Comparison of ENCODE assay signal across 3 cellular contexts in the genomic region with DNA sequence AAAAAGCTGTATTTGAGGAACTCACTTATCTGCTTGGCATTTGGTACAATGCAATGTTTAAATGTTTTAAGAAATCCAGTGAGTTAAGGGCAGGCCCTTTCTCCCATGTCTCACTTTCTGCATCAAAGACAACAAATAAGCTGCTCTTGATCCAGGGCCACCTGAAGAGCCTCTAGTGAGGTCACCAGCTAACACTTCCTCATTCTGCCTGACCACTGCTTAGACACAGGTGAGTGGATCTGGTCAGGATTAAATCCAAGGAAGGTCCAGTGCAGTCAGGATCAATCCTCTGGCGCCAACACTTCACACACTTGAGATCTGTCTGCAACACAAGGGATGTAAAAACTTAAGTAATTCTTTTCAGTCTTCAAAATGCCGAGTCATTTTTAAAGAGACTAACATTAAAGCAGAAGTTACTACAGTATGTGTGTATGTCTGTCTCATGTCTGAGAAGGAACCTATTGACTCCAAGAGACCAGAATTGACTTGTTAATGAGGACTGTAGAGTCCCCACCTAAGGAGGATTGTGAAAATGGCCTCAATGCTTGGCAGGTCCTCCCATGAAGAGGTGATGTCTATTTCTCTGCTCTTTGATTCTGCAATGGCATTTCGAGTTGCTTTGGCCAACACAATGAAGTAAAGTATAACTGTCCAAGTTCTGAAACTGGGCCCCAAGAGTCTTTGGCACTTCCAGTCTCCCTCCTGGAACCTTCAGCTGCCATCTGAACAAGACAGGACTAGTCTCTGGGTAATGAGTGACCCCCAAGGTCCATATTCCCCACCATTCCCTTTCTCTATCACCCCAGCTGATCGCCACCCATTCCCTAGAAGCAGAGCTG.
TF ChIP-seq lines count a peak whose summit lies in the region.

No MANE protein-coding gene starts in this region.

TF ChIP-seq in SK-N-SH, 30 proteins besides CTCF, POLR2A, EP300 and RAD21:
- TF ChIP-seq RXRA (IDR thresholded peaks at IDR 0.05; ENCODE audit: borderline replicate concordance, low read depth) (no peak), YY1 (IDR thresholded peaks at IDR 0.05; ENCODE audit: low read depth) (no peak), POLR2AphosphoS5 (IDR thresholded peaks at IDR 0.05; ENCODE audit: low read depth, low read length) (no peak), NRF1 (IDR thresholded peaks at IDR 0.05; ENCODE audit: low read depth, low read length) (no peak)
- TF ChIP-seq, protein P1, sequence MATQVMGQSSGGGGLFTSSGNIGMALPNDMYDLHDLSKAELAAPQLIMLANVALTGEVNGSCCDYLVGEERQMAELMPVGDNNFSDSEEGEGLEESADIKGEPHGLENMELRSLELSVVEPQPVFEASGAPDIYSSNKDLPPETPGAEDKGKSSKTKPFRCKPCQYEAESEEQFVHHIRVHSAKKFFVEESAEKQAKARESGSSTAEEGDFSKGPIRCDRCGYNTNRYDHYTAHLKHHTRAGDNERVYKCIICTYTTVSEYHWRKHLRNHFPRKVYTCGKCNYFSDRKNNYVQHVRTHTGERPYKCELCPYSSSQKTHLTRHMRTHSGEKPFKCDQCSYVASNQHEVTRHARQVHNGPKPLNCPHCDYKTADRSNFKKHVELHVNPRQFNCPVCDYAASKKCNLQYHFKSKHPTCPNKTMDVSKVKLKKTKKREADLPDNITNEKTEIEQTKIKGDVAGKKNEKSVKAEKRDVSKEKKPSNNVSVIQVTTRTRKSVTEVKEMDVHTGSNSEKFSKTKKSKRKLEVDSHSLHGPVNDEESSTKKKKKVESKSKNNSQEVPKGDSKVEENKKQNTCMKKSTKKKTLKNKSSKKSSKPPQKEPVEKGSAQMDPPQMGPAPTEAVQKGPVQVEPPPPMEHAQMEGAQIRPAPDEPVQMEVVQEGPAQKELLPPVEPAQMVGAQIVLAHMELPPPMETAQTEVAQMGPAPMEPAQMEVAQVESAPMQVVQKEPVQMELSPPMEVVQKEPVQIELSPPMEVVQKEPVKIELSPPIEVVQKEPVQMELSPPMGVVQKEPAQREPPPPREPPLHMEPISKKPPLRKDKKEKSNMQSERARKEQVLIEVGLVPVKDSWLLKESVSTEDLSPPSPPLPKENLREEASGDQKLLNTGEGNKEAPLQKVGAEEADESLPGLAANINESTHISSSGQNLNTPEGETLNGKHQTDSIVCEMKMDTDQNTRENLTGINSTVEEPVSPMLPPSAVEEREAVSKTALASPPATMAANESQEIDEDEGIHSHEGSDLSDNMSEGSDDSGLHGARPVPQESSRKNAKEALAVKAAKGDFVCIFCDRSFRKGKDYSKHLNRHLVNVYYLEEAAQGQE (IDR thresholded peaks at IDR 0.05; ENCODE audit: low read depth, low read length), result peak; percentile 69

TF ChIP-seq in SK-N-SH treated with all-trans-retinoic acid at 6 μM for 48 hours, 23 proteins besides CTCF, POLR2A, EP300 and RAD21:
- no peak for TF ChIP-seq ZFP30 (CRISPR knock-in tag; IDR thresholded peaks at IDR 0.05)
- no peak for TF ChIP-seq ZFP3 (CRISPR knock-in tag; IDR thresholded peaks at IDR 0.05)
- TF ChIP-seq, protein P2, sequence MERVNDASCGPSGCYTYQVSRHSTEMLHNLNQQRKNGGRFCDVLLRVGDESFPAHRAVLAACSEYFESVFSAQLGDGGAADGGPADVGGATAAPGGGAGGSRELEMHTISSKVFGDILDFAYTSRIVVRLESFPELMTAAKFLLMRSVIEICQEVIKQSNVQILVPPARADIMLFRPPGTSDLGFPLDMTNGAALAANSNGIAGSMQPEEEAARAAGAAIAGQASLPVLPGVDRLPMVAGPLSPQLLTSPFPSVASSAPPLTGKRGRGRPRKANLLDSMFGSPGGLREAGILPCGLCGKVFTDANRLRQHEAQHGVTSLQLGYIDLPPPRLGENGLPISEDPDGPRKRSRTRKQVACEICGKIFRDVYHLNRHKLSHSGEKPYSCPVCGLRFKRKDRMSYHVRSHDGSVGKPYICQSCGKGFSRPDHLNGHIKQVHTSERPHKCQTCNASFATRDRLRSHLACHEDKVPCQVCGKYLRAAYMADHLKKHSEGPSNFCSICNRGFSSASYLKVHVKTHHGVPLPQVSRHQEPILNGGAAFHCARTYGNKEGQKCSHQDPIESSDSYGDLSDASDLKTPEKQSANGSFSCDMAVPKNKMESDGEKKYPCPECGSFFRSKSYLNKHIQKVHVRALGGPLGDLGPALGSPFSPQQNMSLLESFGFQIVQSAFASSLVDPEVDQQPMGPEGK (CRISPR knock-in tag; IDR thresholded peaks at IDR 0.05; ENCODE audit: borderline replicate concordance), result no peak
- TF ChIP-seq RARB (CRISPR knock-in tag; IDR thresholded peaks at IDR 0.05), result no peak
- TF ChIP-seq OSR1 (CRISPR knock-in tag; IDR thresholded peaks at IDR 0.05), result no peak
- TF ChIP-seq, protein P3, sequence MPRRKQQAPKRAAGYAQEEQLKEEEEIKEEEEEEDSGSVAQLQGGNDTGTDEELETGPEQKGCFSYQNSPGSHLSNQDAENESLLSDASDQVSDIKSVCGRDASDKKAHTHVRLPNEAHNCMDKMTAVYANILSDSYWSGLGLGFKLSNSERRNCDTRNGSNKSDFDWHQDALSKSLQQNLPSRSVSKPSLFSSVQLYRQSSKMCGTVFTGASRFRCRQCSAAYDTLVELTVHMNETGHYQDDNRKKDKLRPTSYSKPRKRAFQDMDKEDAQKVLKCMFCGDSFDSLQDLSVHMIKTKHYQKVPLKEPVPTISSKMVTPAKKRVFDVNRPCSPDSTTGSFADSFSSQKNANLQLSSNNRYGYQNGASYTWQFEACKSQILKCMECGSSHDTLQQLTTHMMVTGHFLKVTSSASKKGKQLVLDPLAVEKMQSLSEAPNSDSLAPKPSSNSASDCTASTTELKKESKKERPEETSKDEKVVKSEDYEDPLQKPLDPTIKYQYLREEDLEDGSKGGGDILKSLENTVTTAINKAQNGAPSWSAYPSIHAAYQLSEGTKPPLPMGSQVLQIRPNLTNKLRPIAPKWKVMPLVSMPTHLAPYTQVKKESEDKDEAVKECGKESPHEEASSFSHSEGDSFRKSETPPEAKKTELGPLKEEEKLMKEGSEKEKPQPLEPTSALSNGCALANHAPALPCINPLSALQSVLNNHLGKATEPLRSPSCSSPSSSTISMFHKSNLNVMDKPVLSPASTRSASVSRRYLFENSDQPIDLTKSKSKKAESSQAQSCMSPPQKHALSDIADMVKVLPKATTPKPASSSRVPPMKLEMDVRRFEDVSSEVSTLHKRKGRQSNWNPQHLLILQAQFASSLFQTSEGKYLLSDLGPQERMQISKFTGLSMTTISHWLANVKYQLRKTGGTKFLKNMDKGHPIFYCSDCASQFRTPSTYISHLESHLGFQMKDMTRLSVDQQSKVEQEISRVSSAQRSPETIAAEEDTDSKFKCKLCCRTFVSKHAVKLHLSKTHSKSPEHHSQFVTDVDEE (CRISPR knock-in tag; IDR thresholded peaks at IDR 0.05), result no peak
- TF ChIP-seq, protein P4, sequence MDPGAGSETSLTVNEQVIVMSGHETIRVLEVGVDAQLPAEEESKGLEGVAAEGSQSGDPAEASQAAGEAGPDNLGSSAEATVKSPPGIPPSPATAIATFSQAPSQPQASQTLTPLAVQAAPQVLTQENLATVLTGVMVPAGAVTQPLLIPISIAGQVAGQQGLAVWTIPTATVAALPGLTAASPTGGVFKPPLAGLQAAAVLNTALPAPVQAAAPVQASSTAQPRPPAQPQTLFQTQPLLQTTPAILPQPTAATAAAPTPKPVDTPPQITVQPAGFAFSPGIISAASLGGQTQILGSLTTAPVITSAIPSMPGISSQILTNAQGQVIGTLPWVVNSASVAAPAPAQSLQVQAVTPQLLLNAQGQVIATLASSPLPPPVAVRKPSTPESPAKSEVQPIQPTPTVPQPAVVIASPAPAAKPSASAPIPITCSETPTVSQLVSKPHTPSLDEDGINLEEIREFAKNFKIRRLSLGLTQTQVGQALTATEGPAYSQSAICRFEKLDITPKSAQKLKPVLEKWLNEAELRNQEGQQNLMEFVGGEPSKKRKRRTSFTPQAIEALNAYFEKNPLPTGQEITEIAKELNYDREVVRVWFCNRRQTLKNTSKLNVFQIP (CRISPR knock-in tag; IDR thresholded peaks at IDR 0.05; ENCODE audit: borderline replicate concordance, low read depth), result no peak
- TF ChIP-seq ZNF70 (CRISPR knock-in tag; IDR thresholded peaks at IDR 0.05), result no peak
- TF ChIP-seq, protein P5, sequence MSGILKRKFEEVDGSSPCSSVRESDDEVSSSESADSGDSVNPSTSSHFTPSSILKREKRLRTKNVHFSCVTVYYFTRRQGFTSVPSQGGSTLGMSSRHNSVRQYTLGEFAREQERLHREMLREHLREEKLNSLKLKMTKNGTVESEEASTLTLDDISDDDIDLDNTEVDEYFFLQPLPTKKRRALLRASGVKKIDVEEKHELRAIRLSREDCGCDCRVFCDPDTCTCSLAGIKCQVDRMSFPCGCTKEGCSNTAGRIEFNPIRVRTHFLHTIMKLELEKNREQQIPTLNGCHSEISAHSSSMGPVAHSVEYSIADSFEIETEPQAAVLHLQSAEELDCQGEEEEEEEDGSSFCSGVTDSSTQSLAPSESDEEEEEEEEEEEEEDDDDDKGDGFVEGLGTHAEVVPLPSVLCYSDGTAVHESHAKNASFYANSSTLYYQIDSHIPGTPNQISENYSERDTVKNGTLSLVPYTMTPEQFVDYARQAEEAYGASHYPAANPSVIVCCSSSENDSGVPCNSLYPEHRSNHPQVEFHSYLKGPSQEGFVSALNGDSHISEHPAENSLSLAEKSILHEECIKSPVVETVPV (CRISPR knock-in tag; IDR thresholded peaks at IDR 0.05), result no peak
- TF ChIP-seq ESRRG (CRISPR knock-in tag; IDR thresholded peaks at IDR 0.05), result no peak

TF ChIP-seq in H1, 55 proteins besides CTCF, POLR2A, EP300 and RAD21:
- TF ChIP-seq YY1 (IDR thresholded peaks at IDR 0.05; ENCODE audit: low read depth, low read length) (no peak), TCF12 (IDR thresholded peaks at IDR 0.05; ENCODE audit: low read depth, low read length) (no peak), SRF (IDR thresholded peaks at IDR 0.05; ENCODE audit: low read depth, low read length) (no peak), BCL11A (IDR thresholded peaks at IDR 0.05; ENCODE audit: low read depth in 2 of 2, low read length in 2 of 2) (no peak), RFX5 (IDR thresholded peaks at IDR 0.05; ENCODE audit: borderline replicate concordance, low read depth, low read length) (no peak), ZNF274 (IDR thresholded peaks at IDR 0.05; ENCODE audit: borderline replicate concordance, extremely low read depth, low read length) (no peak), SIRT6 (IDR thresholded peaks at IDR 0.05; ENCODE audit: low read length) (no peak), BACH1 (IDR thresholded peaks at IDR 0.05; ENCODE audit: low read length) (no peak), CHD1 (IDR thresholded peaks at IDR 0.05; ENCODE audit: low read depth, low read length) (no peak), MAFK (IDR thresholded peaks at IDR 0.05; ENCODE audit: low read depth, low read length) (no peak), BRCA1 (IDR thresholded peaks at IDR 0.05; ENCODE audit: low read depth, low read length) (no peak), CTBP2 (IDR thresholded peaks at IDR 0.05; ENCODE audit: borderline replicate concordance, insufficient read depth, insufficient read length, low read length) (no peak)
- TF ChIP-seq, protein P6, sequence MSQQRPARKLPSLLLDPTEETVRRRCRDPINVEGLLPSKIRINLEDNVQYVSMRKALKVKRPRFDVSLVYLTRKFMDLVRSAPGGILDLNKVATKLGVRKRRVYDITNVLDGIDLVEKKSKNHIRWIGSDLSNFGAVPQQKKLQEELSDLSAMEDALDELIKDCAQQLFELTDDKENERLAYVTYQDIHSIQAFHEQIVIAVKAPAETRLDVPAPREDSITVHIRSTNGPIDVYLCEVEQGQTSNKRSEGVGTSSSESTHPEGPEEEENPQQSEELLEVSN (IDR thresholded peaks at IDR 0.05), result no peak
- TF ChIP-seq, protein P7, sequence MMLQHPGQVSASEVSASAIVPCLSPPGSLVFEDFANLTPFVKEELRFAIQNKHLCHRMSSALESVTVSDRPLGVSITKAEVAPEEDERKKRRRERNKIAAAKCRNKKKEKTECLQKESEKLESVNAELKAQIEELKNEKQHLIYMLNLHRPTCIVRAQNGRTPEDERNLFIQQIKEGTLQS (IDR thresholded peaks at IDR 0.05; ENCODE audit: insufficient read depth, low read depth, low read length), result no peak
- TF ChIP-seq, protein P8, sequence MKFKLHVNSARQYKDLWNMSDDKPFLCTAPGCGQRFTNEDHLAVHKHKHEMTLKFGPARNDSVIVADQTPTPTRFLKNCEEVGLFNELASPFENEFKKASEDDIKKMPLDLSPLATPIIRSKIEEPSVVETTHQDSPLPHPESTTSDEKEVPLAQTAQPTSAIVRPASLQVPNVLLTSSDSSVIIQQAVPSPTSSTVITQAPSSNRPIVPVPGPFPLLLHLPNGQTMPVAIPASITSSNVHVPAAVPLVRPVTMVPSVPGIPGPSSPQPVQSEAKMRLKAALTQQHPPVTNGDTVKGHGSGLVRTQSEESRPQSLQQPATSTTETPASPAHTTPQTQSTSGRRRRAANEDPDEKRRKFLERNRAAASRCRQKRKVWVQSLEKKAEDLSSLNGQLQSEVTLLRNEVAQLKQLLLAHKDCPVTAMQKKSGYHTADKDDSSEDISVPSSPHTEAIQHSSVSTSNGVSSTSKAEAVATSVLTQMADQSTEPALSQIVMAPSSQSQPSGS (IDR thresholded peaks at IDR 0.05; ENCODE audit: low read length), result no peak
